ENCODE assay signal across 28 cellular contexts in the genomic region with DNA sequence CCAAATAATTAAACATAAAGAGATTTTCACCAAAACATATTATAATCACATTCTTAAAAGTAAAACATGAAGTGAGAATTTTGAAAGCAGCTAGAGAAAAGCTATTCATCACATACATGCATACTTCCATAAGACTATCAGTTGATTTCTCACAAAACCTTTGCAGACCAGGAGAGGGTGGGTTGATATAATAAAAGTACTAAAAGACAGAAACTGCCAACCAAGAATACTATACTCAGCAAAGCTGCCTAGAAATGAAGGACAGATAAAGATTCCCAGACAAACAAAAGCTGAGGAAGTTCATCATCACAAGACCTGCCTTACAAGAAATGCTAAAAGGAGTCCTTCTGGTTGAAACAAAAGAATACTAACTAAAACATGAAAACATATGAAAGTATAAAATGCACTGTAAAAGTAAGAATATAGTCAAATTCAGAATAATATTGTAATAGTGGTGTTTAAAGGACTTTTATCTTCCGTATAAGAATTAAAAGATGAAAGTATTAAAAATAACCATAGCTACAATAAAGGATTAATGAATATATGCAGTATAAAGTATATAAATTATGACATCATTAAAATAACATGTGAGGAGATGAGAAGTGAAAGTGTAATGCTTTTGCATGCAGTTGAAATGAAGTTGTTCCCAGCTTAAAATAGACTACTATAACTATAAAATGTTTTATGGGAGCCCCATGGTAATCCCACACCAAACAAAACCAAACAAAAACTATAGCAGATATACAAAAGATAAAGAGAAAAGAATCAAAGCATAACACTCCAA.
"Had no signal": no experiment of that assay in that cellular context is flagged by ENCODE, and none has a peak within 500 bp of the region (broad histone marks: within the 10 kb centered on the region; RNA-seq: fewer than 3 reads in every experiment).

No MANE protein-coding gene starts in this region.

- H3K27me3 Mint-ChIP-seq: dendritic cell treated with granulocyte-macrophage colony-stimulating factor and Interleukin-4, amounts not matched to agents 40 ng/mL and 50 ng/mL, for 4 days; effector memory CD8-positive, alpha-beta T cell had no signal

- H3K27me3 ChIP-seq: colonic mucosa, dorsolateral prefrontal cortex, esophagus muscularis mucosa, foreskin keratinocyte, gastrocnemius medialis, gastroesophageal sphincter, heart left ventricle, heart right ventricle had no signal

- ATAC-seq: effector memory CD8-positive, alpha-beta T cell; esophagus mucosa; foreskin keratinocyte; gastrocnemius medialis; gastroesophageal sphincter; heart left ventricle; heart right ventricle had no signal

- H3K4me1 ChIP-seq: colonic mucosa, esophagus muscularis mucosa, foreskin keratinocyte, gastrocnemius medialis, gastroesophageal sphincter, heart left ventricle, heart right ventricle had no signal

- H3K36me3 ChIP-seq: colonic mucosa, esophagus muscularis mucosa, gastrocnemius medialis, gastroesophageal sphincter, heart left ventricle, heart right ventricle had no signal

- H3K9me3 ChIP-seq: colonic mucosa, gastrocnemius medialis had no signal

- H3K27ac Mint-ChIP-seq: effector memory CD8-positive, alpha-beta T cell; endodermal cell had no signal

- DNase-seq: colonic mucosa; cortex of kidney; dermis blood vessel endothelial cell; dorsolateral prefrontal cortex; effector CD4-positive, alpha-beta T cell; effector CD8-positive, alpha-beta T cell; effector memory CD4-positive, alpha-beta T cell; effector memory CD8-positive, alpha-beta T cell; endodermal cell; erythroblast; foreskin fibroblast; foreskin keratinocyte; foreskin melanocyte; gastrocnemius medialis; glutamatergic neuron; head of caudate nucleus; heart left ventricle; heart right ventricle had no signal

- H3K4me3 Mint-ChIP-seq: effector memory CD8-positive, alpha-beta T cell; endodermal cell had no signal

- FAIRE-seq: colon, endometrium, endothelial cell of umbilical vein, frontal cortex had no signal

- H3K4me3 ChIP-seq: colonic mucosa, coronary artery, dorsolateral prefrontal cortex, esophagus muscularis mucosa, gastrocnemius medialis, gastroesophageal sphincter, heart left ventricle, heart right ventricle had no signal

- H3K27ac ChIP-seq: colonic mucosa, coronary artery, dorsolateral prefrontal cortex, epithelial cell of prostate, esophagus muscularis mucosa, foreskin keratinocyte, gastrocnemius medialis, gastroesophageal sphincter, heart left ventricle, heart right ventricle had no signal

- H3K4me1 Mint-ChIP-seq: endodermal cell had no signal
